ENCODE assay signal across 26 cellular contexts in genomic region chr9:250039-250438, GRCh38. TPM values are rescaled to one million over a fixed set of nuclear protein-coding genes. Genes with fewer than 3 reads are reported as not detected.
DNase-seq lines count a peak whose midpoint lies in the region; ATAC-seq, FAIRE-seq and TF ChIP-seq lines count a peak whose summit lies in the region.
"Had no signal": no experiment of that assay in that cellular context is flagged by ENCODE, and none has a peak within 500 bp of the region (broad histone marks: within the 10 kb centered on the region; RNA-seq: fewer than 3 reads in every experiment).

No MANE protein-coding gene starts in this region.

- H3K27me3 Mint-ChIP-seq in neural crest cell (ENCODE audit: low read depth) = peaks cover 10% of the 10 kb centered on the region
- peaks cover 3% of the 10 kb centered on the region for H3K27me3 Mint-ChIP-seq in GM23338 (ENCODE audit: insufficient read depth, low read depth, poor library complexity)
- H3K27me3 Mint-ChIP-seq: activated B cell treated with CpG ODN at 0.5 μM for 24 hours had no signal

- no peak for TF ChIP-seq CTCF in AG10803 (conservative IDR thresholded peaks at IDR 0.05; ENCODE audit: low read length)
- no peak for TF ChIP-seq CTCF in K562 (IDR thresholded peaks at IDR 0.05 in 2 of 3, conservative IDR thresholded peaks at IDR 0.05 in 1 of 3; ENCODE audit: insufficient read depth in 2 of 3, low read depth in 1 of 3, low read length in 3 of 3)
- TF ChIP-seq CTCF in neural crest cell (conservative IDR thresholded peaks at IDR 0.05) = no peak
- no peak for TF ChIP-seq CTCF in GM23338 (conservative IDR thresholded peaks at IDR 0.05; ENCODE audit: low read depth in 2 of 2)
- TF ChIP-seq CTCF in upper lobe of left lung (IDR thresholded peaks at IDR 0.05) = no peak

- ATAC-seq in K562 (no peak), GM23338 (no peak), upper lobe of left lung (ENCODE audit: low FRiP score in 2 of 2) (no peak)
- ATAC-seq: activated naive CD4-positive, alpha-beta T cell treated with anti-CD3 and anti-CD28 coated beads, Interleukin-2, amount 50 U/mL, for 72 hours; left lung; naive thymus-derived CD4-positive, alpha-beta T cell had no signal

- no peaks in the 10 kb centered on the region for H3K9me1 ChIP-seq in K562 (ENCODE audit: control insufficient read depth, insufficient read depth, low read length)

- H3K4me1 Mint-ChIP-seq in neural crest cell = no peaks in the 10 kb centered on the region
- peaks cover 10% of the 10 kb centered on the region; the same call in 2 of the 3 replicates for H3K4me1 Mint-ChIP-seq in GM23338

- intact Hi-C loops in K562 (cut with micrococcal nuclease) = loop anchor here (5.0 kb wide), 1 partner anchor 33 kb away; no protein-coding TSS in a partner anchor

- in situ Hi-C loops in K562 (cut with MboI) = no loop called here

- H3K79me2 ChIP-seq in K562 (ENCODE audit: control insufficient read depth, insufficient read depth, low read length) (peaks cover 5% of the 10 kb centered on the region; the same call in 2 of the 3 replicates), GM23338 (replicated peaks; ENCODE audit: insufficient read depth) (no peaks in the 10 kb centered on the region)

- WGBS in K562 (ENCODE audit: insufficient coverage, low coverage, missing lambda C conversion rate) = 63% methylated on average over 1 of the region's 1 CpG
- WGBS in upper lobe of left lung, 2 donors = 64 to 65% methylated on average over 1 of the region's 1 CpG

- H3K27ac Mint-ChIP-seq in neural crest cell (ENCODE audit: unreplicated experiment) = peak overlapping the region; percentile 61
- no peak overlapping the region for H3K27ac Mint-ChIP-seq in GM23338
- H3K27ac Mint-ChIP-seq: activated B cell treated with CpG ODN at 0.5 μM for 24 hours; activated T-helper 2 cell treated with anti-CD3 and anti-CD28 coated beads, Interferon-gamma antibody, Interleukin-2, Interleukin-4, amounts not matched to agents 10 μg/mL and 5 μg/mL and 100 μg/mL, durations not matched to agents 14 hours and 24 hours and 36 hours; CD4-positive, alpha-beta T cell had no signal

- H3K36me3 Mint-ChIP-seq in neural crest cell (ENCODE audit: low read depth) (no peaks in the 10 kb centered on the region), GM23338 (ENCODE audit: low read depth) (no peaks in the 10 kb centered on the region)
- H3K36me3 Mint-ChIP-seq: activated naive CD4-positive, alpha-beta T cell treated with anti-CD3 and anti-CD28 coated beads, Interleukin-2, amount 50 U/mL, for 72 hours had no signal

- H4K20me1 ChIP-seq in K562 (replicated peaks; ENCODE audit: control insufficient read depth, insufficient read depth, low read length) = no peaks in the 10 kb centered on the region
- no peaks in the 10 kb centered on the region for H4K20me1 ChIP-seq in GM23338 (replicated peaks; ENCODE audit: insufficient read depth)

- H3K9me3 Mint-ChIP-seq in neural crest cell (no peaks in the 10 kb centered on the region), GM23338 (no peaks in the 10 kb centered on the region)
- H3K9me3 Mint-ChIP-seq: activated B cell treated with CpG ODN at 0.5 μM for 24 hours; activated naive CD4-positive, alpha-beta T cell treated with anti-CD3 and anti-CD28 coated beads, Interleukin-2, amount 50 U/mL, for 72 hours; activated T-helper 2 cell treated with anti-CD3 and anti-CD28 coated beads, Interferon-gamma antibody, Interleukin-2, Interleukin-4, amounts not matched to agents 10 μg/mL and 5 μg/mL and 100 μg/mL, durations not matched to agents 14 hours and 24 hours and 36 hours; CD4-positive, alpha-beta T cell; immature natural killer cell; naive thymus-derived CD4-positive, alpha-beta T cell had no signal

- TF ChIP-seq POLR2A in K562 (conservative IDR thresholded peaks at IDR 0.05) (no peak), upper lobe of left lung (IDR thresholded peaks at IDR 0.05) (no peak)

- peak; percentile 18 for DNase-seq in AG10803 (ENCODE audit: low read depth)
- peak; percentile 17 for DNase-seq in Daoy (ENCODE audit: low read depth)
- no peak for DNase-seq in K562 (ENCODE audit: extremely low read depth in 1 of 4, low spot score in 3 of 4)
- no peak for DNase-seq in neural crest cell (ENCODE audit: low read depth, low spot score)
- DNase-seq in dedifferentiated amniotic fluid mesenchymal stem cell (ENCODE audit: extremely low spot score) = no peak
- no peak for DNase-seq in GM23338 (ENCODE audit: low spot score)
- no peak for DNase-seq in upper lobe of left lung
- DNase-seq: activated B cell treated with CpG ODN at 0.5 μM for 24 hours; activated CD4-positive, alpha-beta T cell treated with anti-CD3 and anti-CD28 coated beads, Interleukin-2, amount 50 U/mL, for 4 hours; aorta; CD4-positive, alpha-beta T cell; hypothalamus; immature natural killer cell; left lung; naive thymus-derived CD4-positive, alpha-beta T cell; NCI-H1105 treated with DMSO at 0.1 percent for 48 hours; NCI-H2029; NCI-H2227 treated with DMSO at 0.1 percent for 48 hours; NCI-H69; SIG-M5; stimulated activated CD4-positive, alpha-beta T cell treated with anti-CD3 and anti-CD28 coated beads, Interleukin-2, amount 100 ng/mL, for 24 hours; T1000 had no signal

- TF ChIP-seq EP300 in K562 (IDR thresholded peaks at IDR 0.05; ENCODE audit: low read length) (no peak), upper lobe of left lung (IDR thresholded peaks at IDR 0.05) (no peak)

- POLR2A ChIA-PET in K562 (lab: Yijun Ruan, JAX) = interaction anchor here (0.8 to 2.0 kb wide), 3 partner anchors 9 to 35 kb away, joined by 3 to 9 read pairs (median 6); partner anchors contain the start of gene DOCK8

- FAIRE-seq in K562 (lab: Jason Lieb, UNC) = no peak

- H3K4me1 ChIP-seq in K562 (replicated peaks in 1 of 2; ENCODE audit: control insufficient read depth in 2 of 2, insufficient read depth in 2 of 2, low read length in 2 of 2) (peaks cover 18 to 54% of the 10 kb centered on the region in 2 experiments; a peak in 4 of 5 replicates), GM23338 (ENCODE audit: insufficient read depth) (no peaks in the 10 kb centered on the region), upper lobe of left lung (peaks cover 0 to 5% (median 2%) of the 10 kb centered on the region in 4 donors)

- H3K27me3 ChIP-seq in K562 (ENCODE audit: control insufficient read depth in 2 of 2, insufficient read depth in 2 of 2, low read length in 2 of 2) (no peaks in the 10 kb centered on the region), GM23338 (ENCODE audit: insufficient read depth) (no peaks in the 10 kb centered on the region), upper lobe of left lung (no peaks in the 10 kb centered on the region)
- H3K27me3 ChIP-seq: left lung had no signal

- H3K9me2 ChIP-seq in GM23338 (ENCODE audit: insufficient read depth) = no peaks in the 10 kb centered on the region

- no peaks in the 10 kb centered on the region for H3F3A ChIP-seq in GM23338 (replicated peaks; ENCODE audit: low read depth)

- TF ChIP-seq RAD21 in K562 (CRISPR knock-in tag; conservative IDR thresholded peaks at IDR 0.05 in 1 of 2, IDR thresholded peaks at IDR 0.05 in 1 of 2) = no peak

- H3K4me3 ChIP-seq in AG10803 (ENCODE audit: low read length) (no peak overlapping the region), K562 (no peak overlapping the region), GM23338 (no peak overlapping the region), upper lobe of left lung (no peak overlapping the region)
- H3K4me3 ChIP-seq: coronary artery, left lung, smooth muscle cell had no signal

- no peaks in the 10 kb centered on the region for H3K9me3 ChIP-seq in K562 (replicated peaks; ENCODE audit: control insufficient read depth, insufficient read depth, low read depth, low read length)
- no peaks in the 10 kb centered on the region for H3K9me3 ChIP-seq in upper lobe of left lung
- H3K9me3 ChIP-seq: left lung had no signal

- H3K36me3 ChIP-seq in K562 (ENCODE audit: control insufficient read depth, insufficient read depth, low read length) (no peaks in the 10 kb centered on the region; the same call in 2 of the 3 replicates), GM23338 (ENCODE audit: insufficient read depth) (no peaks in the 10 kb centered on the region), upper lobe of left lung (no peaks in the 10 kb centered on the region)
- H3K36me3 ChIP-seq: left lung had no signal

- H3K27ac ChIP-seq in K562 (ENCODE audit: extremely low read depth, low read depth, low read length) = peak overlapping the region; percentile 89
- no peak overlapping the region for H3K27ac ChIP-seq in GM23338 (ENCODE audit: low read depth)
- H3K27ac ChIP-seq in upper lobe of left lung = no peak overlapping the region
- H3K27ac ChIP-seq: coronary artery, left lung had no signal

- CTCF ChIA-PET in K562 (lab: Yijun Ruan, JAX; ENCODE audit: low intra/inter-chr PET ratio) = no interaction called here

- BruUV-seq in K562 (replicated peaks; lab: Mats Ljungman, UMichigan) = no TSS peak

- peak overlapping the region; percentile 77; the same call in 1 of the 2 replicates for H2AFZ ChIP-seq in K562 (ENCODE audit: low read depth, low read length)
- H2AFZ ChIP-seq in GM23338 = no peak overlapping the region

- H3K4me2 ChIP-seq in K562 (ENCODE audit: insufficient read depth, low read length) = 0 out of 2 replicates have a peak overlapping the region, but pooled peaks have one; percentile 59
- H3K4me2 ChIP-seq in GM23338 = no peak overlapping the region
- H3K4me2 ChIP-seq: smooth muscle cell had no signal

- H3K4me3 Mint-ChIP-seq in neural crest cell (no peak overlapping the region), GM23338 (no peak overlapping the region)
- H3K4me3 Mint-ChIP-seq: activated B cell treated with CpG ODN at 0.5 μM for 24 hours; CD4-positive, alpha-beta T cell; naive thymus-derived CD4-positive, alpha-beta T cell had no signal

- H3K9ac ChIP-seq in K562 (ENCODE audit: insufficient read depth in 1 of 2, low read depth in 2 of 2, low read length in 2 of 2) = peak overlapping the region in 1 of 2 experiments; percentile 69; a peak in 2 of 4 replicates

RNA-seq across cellular contexts. Expression of gene DOCK8, which starts 35.4 kb away (rescaled TPM):
- total RNA-seq in Daoy (2014; rRNA removed; shearing (Covaris generic)) = 1.0 and 1.3 TPM in 2 replicates
- total RNA-seq in K562 (2011; cell fraction: chromatin; rRNA removed; ENCODE audit: low replicate concordance) = 66.2 and 95.4 TPM in 2 replicates
- 34.0 and 43.2 TPM in 2 replicates for total RNA-seq in K562 (2011; cell fraction: nucleolus; rRNA removed)
- total RNA-seq in K562 (2011; cell fraction: nucleoplasm; rRNA removed) = 56.7 and 77.1 TPM in 2 replicates
- total RNA-seq in K562 (2014; rRNA removed) (25.1 and 33.4 TPM in 2 replicates), K562 (2014; rRNA removed; fragmentation: Illumina TruSeq; extraction: Trizol) (27.3 and 28.7 TPM in 2 replicates), K562 (2015; rRNA removed; fragmentation: Illumina TruSeq; extraction: Trizol) (32.4 and 34.3 TPM in 2 replicates), K562 (2021) (49.4 and 53.8 TPM in 2 replicates), neural crest cell (0.58 and 0.68 TPM in 2 replicates), upper lobe of left lung (100 to 1,000 TPM in 1 of 6 donors, 10 to 100 TPM in 5; 44.7 to 103 (median 74.6) TPM)
- polyA plus RNA-seq in K562 (2011; rRNA removed) (15.3 and 34.5 TPM in 2 replicates), K562 (2014; fragmentation: Illumina TruSeq; extraction: Trizol) (30.9 and 32.8 TPM in 2 replicates), K562 (2014; fragmentation: Nextera tagmentation; extraction: Ambion mirVana) (10 to 100 TPM; 14.4 to 14.5 TPM), K562 (2014; rRNA removed) (19.6 and 23.4 TPM in 2 replicates), GM23338 (2016; fragmentation: Nextera tagmentation; extraction: Ambion mirVana) (1.2 and 2.6 TPM in 2 replicates)
- 11.0 and 29.6 TPM in 2 replicates for polyA plus RNA-seq in K562 (2011; cell fraction: cytosol; rRNA removed)
- polyA plus RNA-seq in K562 (2011; cell fraction: nucleus; rRNA removed) = 25.1 and 49.4 TPM in 2 replicates
- 26.9 and 57.9 TPM in 2 replicates for polyA plus RNA-seq in K562 (2012)
- polyA minus RNA-seq in K562 (2011; rRNA and poly(A)+ RNA removed) = 33.3 and 80.3 TPM in 2 replicates
- polyA minus RNA-seq in K562 (2011; cell fraction: cytosol; rRNA and poly(A)+ RNA removed) = 19.0 and 43.3 TPM in 2 replicates
- polyA minus RNA-seq in K562 (2011; cell fraction: nucleus; rRNA and poly(A)+ RNA removed) = 32.4 and 104 TPM in 2 replicates
- 0.50 and 0.94 TPM in 2 replicates for total RNA-seq in GM23338 (2014; rRNA removed; shearing (Covaris generic))

Comparison
In these comparisons a context has a peak if more than half of its experiments do, and no peak if none do; other contexts are left out.
1. DNase-seq: peak in AG10803 (single experiment) and Daoy (single experiment); none in K562 (0 of 4), neural crest cell (single experiment), dedifferentiated amniotic fluid mesenchymal stem cell (single experiment), GM23338 (single experiment) and upper lobe of left lung (0 of 2).
2. RNA of gene DOCK8, which starts 35.4 kb away (total RNA-seq): 44.7 to 103 TPM in upper lobe of left lung and 25.1 to 95.4 TPM in K562; 1.0 to 1.3 TPM in Daoy, 0.50 to 0.94 TPM in GM23338 and 0.58 to 0.68 TPM in neural crest cell; every median in the first group is over 10 times any median in the second.